11 cellular contexts compared by ENCODE assay signal in genomic region chr7:114818501-114818900, GRCh38.
DNase-seq lines count a peak whose midpoint lies in the region; ATAC-seq and TF ChIP-seq lines count a peak whose summit lies in the region.
"Had no signal": no experiment of that assay in that cellular context is flagged by ENCODE, and none has a peak within 500 bp of the region (broad histone marks: within the 10 kb centered on the region; RNA-seq: fewer than 3 reads in every experiment).

No MANE protein-coding gene starts in this region.

- no peaks in the 10 kb centered on the region for H3K36me3 ChIP-seq in RWPE2 (ENCODE audit: low read depth)

- in situ Hi-C loops in GM13977 (cut with MboI; ENCODE audit: low pct_unique_long_range_greater_than_20kb, low sequenced_read_pairs, unreplicated experiment): no loop called here

- DNase-seq in A172 (ENCODE audit: low spot score) (peak; percentile 63), Ammon's horn (ENCODE audit: low spot score) (peak; percentile 27), RWPE2 (ENCODE audit: low spot score) (no peak), foreskin fibroblast (peak; percentile 84 to 88), HuH-7.5 (ENCODE audit: low spot score) (no peak), GM13977 (ENCODE audit: low spot score) (no peak)
- DNase-seq: GOT3, retina, SIG-M5 had no signal

- ATAC-seq in RWPE2 (ENCODE audit: low read depth): peak; percentile 63
- ATAC-seq in HG02763 (IDR thresholded peaks at IDR 0.05; ENCODE audit: unreplicated experiment): no peak
- ATAC-seq in GM21737 (IDR thresholded peaks at IDR 0.05; ENCODE audit: unreplicated experiment): no peak

- H3K4me1 ChIP-seq in RWPE2 (ENCODE audit: insufficient read depth, poor library complexity, severe bottlenecking): peaks cover 24% of the 10 kb centered on the region

- H3K4me3 ChIP-seq in RWPE2 (ENCODE audit: severe bottlenecking) (no peak overlapping the region), foreskin fibroblast (ENCODE audit: low read depth in 1 of 2, low read length in 2 of 2) (no peak overlapping the region)

- no peaks in the 10 kb centered on the region for H3K9me3 ChIP-seq in RWPE2 (ENCODE audit: severe bottlenecking)

- peak overlapping the region; percentile 97 for H3K27ac ChIP-seq in RWPE2 (ENCODE audit: poor library complexity, severe bottlenecking)

- no peaks in the 10 kb centered on the region for H3K27me3 ChIP-seq in RWPE2 (ENCODE audit: insufficient read depth, poor library complexity, severe bottlenecking)

- TF ChIP-seq CTCF in RWPE2 (IDR thresholded peaks at IDR 0.05; ENCODE audit: poor library complexity, severe bottlenecking) (no peak), foreskin fibroblast (IDR thresholded peaks at IDR 0.05; ENCODE audit: low read depth, low read length) (no peak), GM13977 (IDR thresholded peaks at IDR 0.05; ENCODE audit: extremely low read depth, insufficient read depth, missing control alignments) (no peak)

Comparison
In these comparisons a context has a peak if more than half of its experiments do, and no peak if none do; other contexts are left out.
1. DNase-seq: peak in A172 (single experiment), Ammon's horn (single experiment) and foreskin fibroblast (2 of 2); none in RWPE2 (single experiment), HuH-7.5 (single experiment) and GM13977 (single experiment).